Comparison of ENCODE assay signal across 1 cellular context in the genomic region with DNA sequence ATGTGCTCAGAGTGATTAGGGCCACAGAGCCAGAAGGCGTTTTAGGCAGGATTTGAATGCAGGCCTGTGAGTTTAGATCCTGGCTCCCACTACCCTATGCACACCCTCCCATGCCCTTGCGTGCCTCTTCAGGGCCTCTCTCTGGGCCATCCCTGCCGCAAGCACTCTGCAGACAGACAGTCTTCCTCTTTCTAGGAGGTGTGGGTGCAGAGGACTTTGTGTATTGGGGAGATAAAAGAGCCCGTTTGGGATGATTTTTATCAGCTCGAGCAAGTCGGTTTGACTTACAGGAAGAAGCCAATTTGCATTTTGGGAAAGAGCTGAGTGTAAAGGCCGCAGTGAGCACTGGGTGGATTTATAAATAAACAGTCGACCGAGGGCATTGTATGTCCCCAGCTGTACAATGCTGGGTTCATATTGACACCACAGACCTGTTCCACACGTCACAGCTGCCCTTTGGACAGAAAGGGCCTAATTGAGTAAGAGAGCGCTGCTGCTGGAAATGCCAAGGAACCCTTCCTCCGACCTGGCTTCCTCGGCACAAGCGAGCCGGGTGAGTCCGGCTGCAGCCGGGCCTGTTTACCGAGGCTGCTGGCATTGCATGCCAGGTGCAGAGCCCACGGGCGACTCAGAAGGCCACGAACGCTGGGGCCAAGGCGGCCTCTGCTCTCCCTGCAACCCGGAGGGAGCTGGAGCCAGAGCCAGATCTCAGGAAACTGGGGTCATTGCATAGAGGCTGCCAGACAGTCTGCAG.
TF ChIP-seq lines count a peak whose summit lies in the region.

No MANE protein-coding gene starts in this region.

TF ChIP-seq in HepG2, 621 proteins besides CTCF, POLR2A, EP300 and RAD21 (continued from another document and continues in another):
- TF ChIP-seq, protein P1, sequence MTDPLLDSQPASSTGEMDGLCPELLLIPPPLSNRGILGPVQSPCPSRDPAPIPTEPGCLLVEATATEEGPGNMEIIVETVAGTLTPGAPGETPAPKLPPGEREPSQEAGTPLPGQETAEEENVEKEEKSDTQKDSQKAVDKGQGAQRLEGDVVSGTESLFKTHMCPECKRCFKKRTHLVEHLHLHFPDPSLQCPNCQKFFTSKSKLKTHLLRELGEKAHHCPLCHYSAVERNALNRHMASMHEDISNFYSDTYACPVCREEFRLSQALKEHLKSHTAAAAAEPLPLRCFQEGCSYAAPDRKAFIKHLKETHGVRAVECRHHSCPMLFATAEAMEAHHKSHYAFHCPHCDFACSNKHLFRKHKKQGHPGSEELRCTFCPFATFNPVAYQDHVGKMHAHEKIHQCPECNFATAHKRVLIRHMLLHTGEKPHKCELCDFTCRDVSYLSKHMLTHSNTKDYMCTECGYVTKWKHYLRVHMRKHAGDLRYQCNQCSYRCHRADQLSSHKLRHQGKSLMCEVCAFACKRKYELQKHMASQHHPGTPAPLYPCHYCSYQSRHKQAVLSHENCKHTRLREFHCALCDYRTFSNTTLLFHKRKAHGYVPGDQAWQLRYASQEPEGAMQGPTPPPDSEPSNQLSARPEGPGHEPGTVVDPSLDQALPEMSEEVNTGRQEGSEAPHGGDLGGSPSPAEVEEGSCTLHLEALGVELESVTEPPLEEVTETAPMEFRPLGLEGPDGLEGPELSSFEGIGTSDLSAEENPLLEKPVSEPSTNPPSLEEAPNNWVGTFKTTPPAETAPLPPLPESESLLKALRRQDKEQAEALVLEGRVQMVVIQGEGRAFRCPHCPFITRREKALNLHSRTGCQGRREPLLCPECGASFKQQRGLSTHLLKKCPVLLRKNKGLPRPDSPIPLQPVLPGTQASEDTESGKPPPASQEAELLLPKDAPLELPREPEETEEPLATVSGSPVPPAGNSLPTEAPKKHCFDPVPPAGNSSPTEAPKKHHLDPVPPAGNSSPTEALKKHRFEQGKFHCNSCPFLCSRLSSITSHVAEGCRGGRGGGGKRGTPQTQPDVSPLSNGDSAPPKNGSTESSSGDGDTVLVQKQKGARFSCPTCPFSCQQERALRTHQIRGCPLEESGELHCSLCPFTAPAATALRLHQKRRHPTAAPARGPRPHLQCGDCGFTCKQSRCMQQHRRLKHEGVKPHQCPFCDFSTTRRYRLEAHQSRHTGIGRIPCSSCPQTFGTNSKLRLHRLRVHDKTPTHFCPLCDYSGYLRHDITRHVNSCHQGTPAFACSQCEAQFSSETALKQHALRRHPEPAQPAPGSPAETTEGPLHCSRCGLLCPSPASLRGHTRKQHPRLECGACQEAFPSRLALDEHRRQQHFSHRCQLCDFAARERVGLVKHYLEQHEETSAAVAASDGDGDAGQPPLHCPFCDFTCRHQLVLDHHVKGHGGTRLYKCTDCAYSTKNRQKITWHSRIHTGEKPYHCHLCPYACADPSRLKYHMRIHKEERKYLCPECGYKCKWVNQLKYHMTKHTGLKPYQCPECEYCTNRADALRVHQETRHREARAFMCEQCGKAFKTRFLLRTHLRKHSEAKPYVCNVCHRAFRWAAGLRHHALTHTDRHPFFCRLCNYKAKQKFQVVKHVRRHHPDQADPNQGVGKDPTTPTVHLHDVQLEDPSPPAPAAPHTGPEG (CRISPR knock-in tag; IDR thresholded peaks at IDR 0.05): no peak
- peak; percentile 98 for TF ChIP-seq HNF4A (CRISPR knock-in tag; IDR thresholded peaks at IDR 0.05)
- TF ChIP-seq ZNF317 (CRISPR knock-in tag; IDR thresholded peaks at IDR 0.05): peak; percentile 76
- no peak for TF ChIP-seq ZNF30 (CRISPR knock-in tag; IDR thresholded peaks at IDR 0.05)
- TF ChIP-seq, protein P2, sequence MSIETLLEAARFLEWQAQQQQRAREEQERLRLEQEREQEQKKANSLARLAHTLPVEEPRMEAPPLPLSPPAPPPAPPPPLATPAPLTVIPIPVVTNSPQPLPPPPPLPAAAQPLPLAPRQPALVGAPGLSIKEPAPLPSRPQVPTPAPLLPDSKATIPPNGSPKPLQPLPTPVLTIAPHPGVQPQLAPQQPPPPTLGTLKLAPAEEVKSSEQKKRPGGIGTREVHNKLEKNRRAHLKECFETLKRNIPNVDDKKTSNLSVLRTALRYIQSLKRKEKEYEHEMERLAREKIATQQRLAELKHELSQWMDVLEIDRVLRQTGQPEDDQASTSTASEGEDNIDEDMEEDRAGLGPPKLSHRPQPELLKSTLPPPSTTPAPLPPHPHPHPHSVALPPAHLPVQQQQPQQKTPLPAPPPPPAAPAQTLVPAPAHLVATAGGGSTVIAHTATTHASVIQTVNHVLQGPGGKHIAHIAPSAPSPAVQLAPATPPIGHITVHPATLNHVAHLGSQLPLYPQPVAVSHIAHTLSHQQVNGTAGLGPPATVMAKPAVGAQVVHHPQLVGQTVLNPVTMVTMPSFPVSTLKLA (IDR thresholded peaks at IDR 0.05): peak; percentile 45; the same call in 1 of the 2 replicates
- TF ChIP-seq, protein P3, sequence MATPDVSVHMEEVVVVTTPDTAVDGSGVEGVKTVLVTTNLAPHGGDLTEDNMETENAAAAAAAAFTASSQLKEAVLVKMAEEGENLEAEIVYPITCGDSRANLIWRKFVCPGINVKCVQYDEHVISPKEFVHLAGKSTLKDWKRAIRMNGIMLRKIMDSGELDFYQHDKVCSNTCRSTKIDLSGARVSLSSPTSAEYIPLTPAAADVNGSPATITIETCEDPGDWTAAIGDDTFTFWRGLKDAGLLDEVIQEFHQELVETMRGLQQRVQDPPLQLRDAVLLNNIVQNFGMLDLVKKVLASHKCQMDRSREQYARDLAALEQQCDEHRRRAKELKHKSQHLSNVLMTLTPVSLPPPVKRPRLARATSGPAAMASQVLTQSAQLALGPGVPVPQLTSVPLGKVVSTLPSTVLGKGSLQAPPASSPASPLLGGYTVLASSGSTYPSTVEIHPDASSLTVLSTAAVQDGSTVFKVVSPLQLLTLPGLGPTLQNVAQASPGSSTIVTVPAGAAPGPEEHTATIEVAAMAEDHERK (CRISPR knock-in tag; IDR thresholded peaks at IDR 0.05; ENCODE audit: low read depth): no peak
- peak; percentile 69 for TF ChIP-seq ARNTL (CRISPR knock-in tag; IDR thresholded peaks at IDR 0.05)
- no peak for TF ChIP-seq TOPORS (CRISPR knock-in tag; IDR thresholded peaks at IDR 0.05)
- TF ChIP-seq ONECUT2 (CRISPR knock-in tag; IDR thresholded peaks at IDR 0.05): no peak
- peak; percentile 78 for TF ChIP-seq FOSL2 (CRISPR knock-in tag; IDR thresholded peaks at IDR 0.05)
- no peak for TF ChIP-seq ZNF562 (CRISPR knock-in tag; IDR thresholded peaks at IDR 0.05; ENCODE audit: borderline replicate concordance)
- no peak for TF ChIP-seq ARNT (IDR thresholded peaks at IDR 0.05)
- peak; percentile 64; the same call in 1 of the 2 replicates for TF ChIP-seq THAP11 (CRISPR knock-in tag; IDR thresholded peaks at IDR 0.05)
- TF ChIP-seq AHR (CRISPR knock-in tag; IDR thresholded peaks at IDR 0.05): no peak
- TF ChIP-seq ZFY (CRISPR knock-in tag; IDR thresholded peaks at IDR 0.05): peak; percentile 52
- no peak for TF ChIP-seq NPAS2 (CRISPR knock-in tag; IDR thresholded peaks at IDR 0.05; ENCODE audit: borderline replicate concordance)
- TF ChIP-seq, protein P4, sequence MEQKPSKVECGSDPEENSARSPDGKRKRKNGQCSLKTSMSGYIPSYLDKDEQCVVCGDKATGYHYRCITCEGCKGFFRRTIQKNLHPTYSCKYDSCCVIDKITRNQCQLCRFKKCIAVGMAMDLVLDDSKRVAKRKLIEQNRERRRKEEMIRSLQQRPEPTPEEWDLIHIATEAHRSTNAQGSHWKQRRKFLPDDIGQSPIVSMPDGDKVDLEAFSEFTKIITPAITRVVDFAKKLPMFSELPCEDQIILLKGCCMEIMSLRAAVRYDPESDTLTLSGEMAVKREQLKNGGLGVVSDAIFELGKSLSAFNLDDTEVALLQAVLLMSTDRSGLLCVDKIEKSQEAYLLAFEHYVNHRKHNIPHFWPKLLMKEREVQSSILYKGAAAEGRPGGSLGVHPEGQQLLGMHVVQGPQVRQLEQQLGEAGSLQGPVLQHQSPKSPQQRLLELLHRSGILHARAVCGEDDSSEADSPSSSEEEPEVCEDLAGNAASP (CRISPR knock-in tag; IDR thresholded peaks at IDR 0.05; ENCODE audit: borderline replicate concordance): peak; percentile 91
- TF ChIP-seq, protein P5, sequence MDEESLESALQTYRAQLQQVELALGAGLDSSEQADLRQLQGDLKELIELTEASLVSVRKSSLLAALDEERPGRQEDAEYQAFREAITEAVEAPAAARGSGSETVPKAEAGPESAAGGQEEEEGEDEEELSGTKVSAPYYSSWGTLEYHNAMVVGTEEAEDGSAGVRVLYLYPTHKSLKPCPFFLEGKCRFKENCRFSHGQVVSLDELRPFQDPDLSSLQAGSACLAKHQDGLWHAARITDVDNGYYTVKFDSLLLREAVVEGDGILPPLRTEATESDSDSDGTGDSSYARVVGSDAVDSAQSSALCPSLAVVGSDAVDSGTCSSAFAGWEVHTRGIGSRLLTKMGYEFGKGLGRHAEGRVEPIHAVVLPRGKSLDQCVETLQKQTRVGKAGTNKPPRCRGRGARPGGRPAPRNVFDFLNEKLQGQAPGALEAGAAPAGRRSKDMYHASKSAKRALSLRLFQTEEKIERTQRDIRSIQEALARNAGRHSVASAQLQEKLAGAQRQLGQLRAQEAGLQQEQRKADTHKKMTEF (CRISPR knock-in tag; IDR thresholded peaks at IDR 0.05): peak; percentile 73; the same call in 1 of the 2 replicates
- no peak for TF ChIP-seq ZFP37 (CRISPR knock-in tag; IDR thresholded peaks at IDR 0.05; ENCODE audit: borderline replicate concordance)
- TF ChIP-seq MYNN (CRISPR knock-in tag; IDR thresholded peaks at IDR 0.05; ENCODE audit: low read depth): no peak
- TF ChIP-seq, protein P6, sequence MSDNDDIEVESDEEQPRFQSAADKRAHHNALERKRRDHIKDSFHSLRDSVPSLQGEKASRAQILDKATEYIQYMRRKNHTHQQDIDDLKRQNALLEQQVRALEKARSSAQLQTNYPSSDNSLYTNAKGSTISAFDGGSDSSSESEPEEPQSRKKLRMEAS (IDR thresholded peaks at IDR 0.05): 0 out of 2 replicates have a peak, but pooled peaks have one; percentile 4
- TF ChIP-seq ZNF383 (CRISPR knock-in tag; IDR thresholded peaks at IDR 0.05; ENCODE audit: borderline replicate concordance): no peak
- TF ChIP-seq KDM6A (CRISPR knock-in tag; IDR thresholded peaks at IDR 0.05; ENCODE audit: low read depth): peak; percentile 75; the same call in 1 of the 2 replicates
- TF ChIP-seq FOXK1 (CRISPR knock-in tag; IDR thresholded peaks at IDR 0.05; ENCODE audit: borderline replicate concordance, low read depth): peak; percentile 95
- TF ChIP-seq KAT7 (CRISPR knock-in tag; IDR thresholded peaks at IDR 0.05; ENCODE audit: borderline replicate concordance): no peak
- TF ChIP-seq FOXA1 (IDR thresholded peaks at IDR 0.05): 0 out of 2 replicates have a peak, but pooled peaks have one; percentile 49
- peak; percentile 93 for TF ChIP-seq FOXA1 (CRISPR knock-in tag; IDR thresholded peaks at IDR 0.05)
- TF ChIP-seq, protein P7, sequence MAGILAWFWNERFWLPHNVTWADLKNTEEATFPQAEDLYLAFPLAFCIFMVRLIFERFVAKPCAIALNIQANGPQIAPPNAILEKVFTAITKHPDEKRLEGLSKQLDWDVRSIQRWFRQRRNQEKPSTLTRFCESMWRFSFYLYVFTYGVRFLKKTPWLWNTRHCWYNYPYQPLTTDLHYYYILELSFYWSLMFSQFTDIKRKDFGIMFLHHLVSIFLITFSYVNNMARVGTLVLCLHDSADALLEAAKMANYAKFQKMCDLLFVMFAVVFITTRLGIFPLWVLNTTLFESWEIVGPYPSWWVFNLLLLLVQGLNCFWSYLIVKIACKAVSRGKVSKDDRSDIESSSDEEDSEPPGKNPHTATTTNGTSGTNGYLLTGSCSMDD (CRISPR knock-in tag; IDR thresholded peaks at IDR 0.05): no peak
- peak; percentile 61 for TF ChIP-seq RBM22 (optimal IDR thresholded peaks at IDR 0.05; ENCODE audit: low read length)
- TF ChIP-seq GTF3A (CRISPR knock-in tag; conservative IDR thresholded peaks at IDR 0.05): no peak
- TF ChIP-seq ZNF746 (CRISPR knock-in tag; IDR thresholded peaks at IDR 0.05): peak; percentile 76; the same call in 1 of the 2 replicates
- TF ChIP-seq ZNF619 (CRISPR knock-in tag; IDR thresholded peaks at IDR 0.05): no peak
- TF ChIP-seq JUND (CRISPR knock-in tag; IDR thresholded peaks at IDR 0.05): no peak
- TF ChIP-seq ZSCAN30 (CRISPR knock-in tag; IDR thresholded peaks at IDR 0.05): no peak
- no peak; the same call in 1 of the 2 replicates for TF ChIP-seq ZNF292 (CRISPR knock-in tag; IDR thresholded peaks at IDR 0.05; ENCODE audit: borderline replicate concordance, low read depth)
- TF ChIP-seq HDAC2 (CRISPR knock-in tag; IDR thresholded peaks at IDR 0.05): peak; percentile 97
- TF ChIP-seq, protein P8, sequence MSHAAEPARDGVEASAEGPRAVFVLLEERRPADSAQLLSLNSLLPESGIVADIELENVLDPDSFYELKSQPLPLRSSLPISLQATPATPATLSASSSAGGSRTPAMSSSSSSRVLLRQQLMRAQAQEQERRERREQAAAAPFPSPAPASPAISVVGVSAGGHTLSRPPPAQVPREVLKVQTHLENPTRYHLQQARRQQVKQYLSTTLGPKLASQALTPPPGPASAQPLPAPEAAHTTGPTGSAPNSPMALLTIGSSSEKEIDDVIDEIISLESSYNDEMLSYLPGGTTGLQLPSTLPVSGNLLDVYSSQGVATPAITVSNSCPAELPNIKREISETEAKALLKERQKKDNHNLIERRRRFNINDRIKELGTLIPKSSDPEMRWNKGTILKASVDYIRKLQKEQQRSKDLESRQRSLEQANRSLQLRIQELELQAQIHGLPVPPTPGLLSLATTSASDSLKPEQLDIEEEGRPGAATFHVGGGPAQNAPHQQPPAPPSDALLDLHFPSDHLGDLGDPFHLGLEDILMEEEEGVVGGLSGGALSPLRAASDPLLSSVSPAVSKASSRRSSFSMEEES (CRISPR knock-in tag; IDR thresholded peaks at IDR 0.05): no peak
- TF ChIP-seq ETV5 (CRISPR knock-in tag; IDR thresholded peaks at IDR 0.05; ENCODE audit: borderline replicate concordance): peak; percentile 77; the same call in 1 of the 2 replicates
- TF ChIP-seq, protein P9, sequence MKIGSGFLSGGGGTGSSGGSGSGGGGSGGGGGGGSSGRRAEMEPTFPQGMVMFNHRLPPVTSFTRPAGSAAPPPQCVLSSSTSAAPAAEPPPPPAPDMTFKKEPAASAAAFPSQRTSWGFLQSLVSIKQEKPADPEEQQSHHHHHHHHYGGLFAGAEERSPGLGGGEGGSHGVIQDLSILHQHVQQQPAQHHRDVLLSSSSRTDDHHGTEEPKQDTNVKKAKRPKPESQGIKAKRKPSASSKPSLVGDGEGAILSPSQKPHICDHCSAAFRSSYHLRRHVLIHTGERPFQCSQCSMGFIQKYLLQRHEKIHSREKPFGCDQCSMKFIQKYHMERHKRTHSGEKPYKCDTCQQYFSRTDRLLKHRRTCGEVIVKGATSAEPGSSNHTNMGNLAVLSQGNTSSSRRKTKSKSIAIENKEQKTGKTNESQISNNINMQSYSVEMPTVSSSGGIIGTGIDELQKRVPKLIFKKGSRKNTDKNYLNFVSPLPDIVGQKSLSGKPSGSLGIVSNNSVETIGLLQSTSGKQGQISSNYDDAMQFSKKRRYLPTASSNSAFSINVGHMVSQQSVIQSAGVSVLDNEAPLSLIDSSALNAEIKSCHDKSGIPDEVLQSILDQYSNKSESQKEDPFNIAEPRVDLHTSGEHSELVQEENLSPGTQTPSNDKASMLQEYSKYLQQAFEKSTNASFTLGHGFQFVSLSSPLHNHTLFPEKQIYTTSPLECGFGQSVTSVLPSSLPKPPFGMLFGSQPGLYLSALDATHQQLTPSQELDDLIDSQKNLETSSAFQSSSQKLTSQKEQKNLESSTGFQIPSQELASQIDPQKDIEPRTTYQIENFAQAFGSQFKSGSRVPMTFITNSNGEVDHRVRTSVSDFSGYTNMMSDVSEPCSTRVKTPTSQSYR (CRISPR knock-in tag; IDR thresholded peaks at IDR 0.05; ENCODE audit: borderline replicate concordance): 0 out of 2 replicates have a peak, but pooled peaks have one; percentile 46
- 0 out of 2 replicates have a peak, but pooled peaks have one; percentile 29 for TF ChIP-seq ZNF335 (CRISPR knock-in tag; IDR thresholded peaks at IDR 0.05)
